1 cellular context compared by ENCODE assay signal in genomic region chr3:32106132-32106928, GRCh38.
TF ChIP-seq lines count a peak whose summit lies in the region.

GPD1L (plus strand) TSS chr3:32106620; CDS start chr3:32106712, 92 bp downstream.

TF ChIP-seq in K562, 482 proteins besides CTCF, POLR2A, EP300 and RAD21 (continued from another document and continues in another):
- TF ChIP-seq CHD7 (IDR thresholded peaks at IDR 0.05; ENCODE audit: low read depth, low read length), result no peak
- TF ChIP-seq ZEB2 (IDR thresholded peaks at IDR 0.05), result no peak
- TF ChIP-seq HCFC1 (IDR thresholded peaks at IDR 0.05; ENCODE audit: low read depth, low read length), result peak; percentile 95
- no peak for TF ChIP-seq TEAD1 (CRISPR knock-in tag; IDR thresholded peaks at IDR 0.05)
- TF ChIP-seq XRCC3 (IDR thresholded peaks at IDR 0.05), result no peak
- no peak for TF ChIP-seq ELK3 (CRISPR knock-in tag; IDR thresholded peaks at IDR 0.05)
- TF ChIP-seq FOXM1 (IDR thresholded peaks at IDR 0.05; ENCODE audit: low read depth), result no peak
- TF ChIP-seq FOXM1 (CRISPR knock-in tag; IDR thresholded peaks at IDR 0.05; ENCODE audit: low read depth), result no peak
- TF ChIP-seq SUPT5H (IDR thresholded peaks at IDR 0.05), result peak; percentile 36; the same call in 1 of the 2 replicates
- no peak for TF ChIP-seq TCF3 (CRISPR knock-in tag; IDR thresholded peaks at IDR 0.05)
- TF ChIP-seq NR2F6 (CRISPR knock-in tag; IDR thresholded peaks at IDR 0.05), result no peak
- peak; percentile 100 for TF ChIP-seq HNRNPL (IDR thresholded peaks at IDR 0.05; ENCODE audit: low read depth, low read length)
- no peak for TF ChIP-seq SRSF1 (IDR thresholded peaks at IDR 0.05; ENCODE audit: low read depth, low read length)
- TF ChIP-seq RUNX1 (IDR thresholded peaks at IDR 0.05; ENCODE audit: low read depth), result 0 out of 2 replicates have a peak, but pooled peaks have one; percentile 33
- no peak for TF ChIP-seq ZBTB9 (CRISPR knock-in tag; IDR thresholded peaks at IDR 0.05)
- TF ChIP-seq SLC30A9 (CRISPR knock-in tag; IDR thresholded peaks at IDR 0.05), result no peak
- TF ChIP-seq CAMTA2 (CRISPR knock-in tag; conservative IDR thresholded peaks at IDR 0.05), result no peak
- TF ChIP-seq RFX1 (IDR thresholded peaks at IDR 0.05), result no peak
- TF ChIP-seq JUNB (CRISPR knock-in tag; conservative IDR thresholded peaks at IDR 0.05), result no peak
- TF ChIP-seq POLR3G (IDR thresholded peaks at IDR 0.05; ENCODE audit: extremely low read depth, insufficient read length, insufficient replicate concordance), result no peak
- no peak for TF ChIP-seq NCOA1 (IDR thresholded peaks at IDR 0.05; ENCODE audit: low read depth)
- no peak for TF ChIP-seq ATF1 (CRISPR knock-in tag; IDR thresholded peaks at IDR 0.05)
- peak; percentile 47 for TF ChIP-seq ATF1 (tag; IDR thresholded peaks at IDR 0.05)
- TF ChIP-seq IRF1 (CRISPR knock-in tag; IDR thresholded peaks at IDR 0.05; ENCODE audit: borderline replicate concordance), result no peak
- TF ChIP-seq KDM2B (CRISPR knock-in tag; IDR thresholded peaks at IDR 0.05), result peak; percentile 90; the same call in 1 of the 2 replicates
- no peak for TF ChIP-seq FOXO4 (CRISPR knock-in tag; IDR thresholded peaks at IDR 0.05)
- 0 out of 2 replicates have a peak, but pooled peaks have one; percentile 33 for TF ChIP-seq DMBX1 (CRISPR knock-in tag; IDR thresholded peaks at IDR 0.05; ENCODE audit: borderline replicate concordance)
- TF ChIP-seq ZNF584 (CRISPR knock-in tag; IDR thresholded peaks at IDR 0.05; ENCODE audit: low read depth), result no peak
- no peak for TF ChIP-seq POLR2AphosphoS5 (IDR thresholded peaks at IDR 0.05; ENCODE audit: control insufficient read depth, insufficient read depth, low read depth, low read length)
- TF ChIP-seq VEZF1 (CRISPR knock-in tag; IDR thresholded peaks at IDR 0.05), result peak; percentile 96
- TF ChIP-seq CBX1 (IDR thresholded peaks at IDR 0.05; ENCODE audit: low read depth), result 0 out of 2 replicates have a peak, but pooled peaks have one; percentile 7
- no peak for TF ChIP-seq HOXB6 (CRISPR knock-in tag; IDR thresholded peaks at IDR 0.05; ENCODE audit: borderline replicate concordance)
- peak; percentile 58; the same call in 1 of the 2 replicates for TF ChIP-seq ZNF583 (CRISPR knock-in tag; IDR thresholded peaks at IDR 0.05)
- no peak for TF ChIP-seq NFXL1 (CRISPR knock-in tag; IDR thresholded peaks at IDR 0.05)
- peak; percentile 65; the same call in 1 of the 2 replicates for TF ChIP-seq CXXC5 (CRISPR knock-in tag; IDR thresholded peaks at IDR 0.05)
- TF ChIP-seq WHSC1 (IDR thresholded peaks at IDR 0.05; ENCODE audit: low read length), result no peak
- no peak for TF ChIP-seq STAT5B (CRISPR knock-in tag; IDR thresholded peaks at IDR 0.05)
- TF ChIP-seq BCLAF1 (IDR thresholded peaks at IDR 0.05; ENCODE audit: borderline replicate concordance in 1 of 2, control insufficient read depth in 1 of 2, low read depth in 2 of 2, low read length in 1 of 2), result 0 out of 4 replicates have a peak, but pooled peaks of 1 of the 2 experiments have one; percentile 39
- no peak; the same call in 1 of the 2 replicates for TF ChIP-seq HIVEP1 (CRISPR knock-in tag; IDR thresholded peaks at IDR 0.05)
- TF ChIP-seq CREB1 (IDR thresholded peaks at IDR 0.05), result peak; percentile 51
- no peak for TF ChIP-seq CREB1 (CRISPR knock-in tag; IDR thresholded peaks at IDR 0.05)
